In genomic region chr22:18088825-18089568, GRCh38 we compare ENCODE assay signal across 11 cellular contexts. TPM values are rescaled to one million over a fixed set of nuclear protein-coding genes. Genes with fewer than 3 reads are reported as not detected.
A peak's percentile ranks its signal among the peaks of the same experiment; 100 is the strongest.
DNase-seq lines count a peak whose midpoint lies in the region; ATAC-seq lines count a peak whose summit lies in the region.
"Had no signal": no experiment of that assay in that cellular context is flagged by ENCODE, and none has a peak within 500 bp of the region (broad histone marks: within the 10 kb centered on the region; RNA-seq: fewer than 3 reads in every experiment).

No MANE protein-coding gene starts in this region.

- H3K27ac ChIP-seq in mucosa of rectum (ENCODE audit: low read depth in 2 of 2, low read length in 2 of 2), result peak overlapping the region; percentile 40 to 70
- H3K27ac ChIP-seq: KMS-11 had no signal

- H3K9me3 ChIP-seq in mucosa of rectum (ENCODE audit: control insufficient read depth in 2 of 2, low read length in 2 of 2), result no peaks in the 10 kb centered on the region

- H3K4me1 ChIP-seq in mucosa of rectum (ENCODE audit: control insufficient read depth in 2 of 2, insufficient read depth in 2 of 2, low read length in 2 of 2), result peaks cover 31 to 39% of the 10 kb centered on the region in 2 donors

- DNase-seq in Caki2 (ENCODE audit: low read depth) (peak; percentile 63), occipital lobe (lab: John Stamatoyannopoulos, UW) (no peak)
- DNase-seq in activated CD4-positive, alpha-beta T cell treated with anti-CD3 and anti-CD28 coated beads, Interleukin-2, amount 50 U/mL, for 48 hours, result peak; percentile 53 to 65
- DNase-seq: midbrain, NCI-H510A treated with DMSO at 0.1 percent for 48 hours had no signal

- no peak overlapping the region for H3K9ac ChIP-seq in mucosa of rectum (ENCODE audit: low read depth in 1 of 2, low read length in 2 of 2)
- H3K9ac ChIP-seq: KMS-11 had no signal

- ATAC-seq in GM18858 (IDR thresholded peaks at IDR 0.05; ENCODE audit: unreplicated experiment) (peak; percentile 49), HG03108 (IDR thresholded peaks at IDR 0.05; ENCODE audit: unreplicated experiment) (no peak), GM18498 (IDR thresholded peaks at IDR 0.05; ENCODE audit: unreplicated experiment) (no peak)
- ATAC-seq: Panc1 had no signal

- in situ Hi-C loops in Caki2 (cut with HindIII; ENCODE audit: low pct_unique_long_range_greater_than_20kb, low sequenced_read_pairs), result no loop called here

- H3K36me3 ChIP-seq in mucosa of rectum (ENCODE audit: control insufficient read depth in 2 of 2, insufficient read depth in 2 of 2, low read length in 2 of 2), result peaks cover 30 to 39% of the 10 kb centered on the region in 2 donors

- H3K4me3 ChIP-seq in mucosa of rectum (ENCODE audit: low read length in 2 of 2), result peak overlapping the region in 1 of 2 donors; percentile 7

- no peaks in the 10 kb centered on the region for H3K27me3 ChIP-seq in mucosa of rectum (ENCODE audit: control insufficient read depth in 2 of 2, insufficient read depth in 2 of 2, low read length in 2 of 2)

RNA-seq across cellular contexts. Expression of gene PEX26, which starts 11.2 kb away (rescaled TPM):
- 12.2 and 15.9 TPM in 2 replicates for total RNA-seq in Caki2 (2014; rRNA removed; shearing (Covaris generic); ENCODE audit: low replicate concordance)
- total RNA-seq in occipital lobe, result 15.6 TPM

RNA-seq across cellular contexts. Expression of gene TUBA8, which starts 21.6 kb away (rescaled TPM):
- 2.4 and 6.1 TPM in 2 replicates for total RNA-seq in Caki2 (2014; rRNA removed; shearing (Covaris generic); ENCODE audit: low replicate concordance)
- total RNA-seq in occipital lobe, result 0.94 TPM
